Comparison of ENCODE assay signal across 1 cellular context in the genomic region with DNA sequence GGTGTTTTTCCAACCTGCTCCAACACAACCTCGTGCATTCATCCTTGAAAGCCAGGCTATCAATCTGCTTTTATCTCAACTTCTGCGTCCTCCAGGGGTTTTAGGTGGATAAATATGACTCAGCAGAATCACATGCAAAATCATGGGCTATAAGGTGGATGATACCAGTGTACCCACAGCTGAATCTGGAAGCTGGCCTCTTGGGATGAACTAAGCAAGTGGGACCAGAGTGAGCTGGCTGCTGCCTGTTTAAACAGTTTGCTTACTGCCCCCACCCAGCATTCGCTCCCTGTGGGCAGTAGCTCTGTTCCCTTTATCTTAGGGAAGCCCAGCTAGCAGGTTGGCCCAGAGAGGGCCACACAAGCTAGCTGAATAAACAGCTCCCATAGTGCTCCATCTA.
TF ChIP-seq lines count a peak whose summit lies in the region.

No MANE protein-coding gene starts in this region.

TF ChIP-seq in K562, 482 proteins besides CTCF, POLR2A, EP300 and RAD21 (continued from another document):
- TF ChIP-seq, protein P1, sequence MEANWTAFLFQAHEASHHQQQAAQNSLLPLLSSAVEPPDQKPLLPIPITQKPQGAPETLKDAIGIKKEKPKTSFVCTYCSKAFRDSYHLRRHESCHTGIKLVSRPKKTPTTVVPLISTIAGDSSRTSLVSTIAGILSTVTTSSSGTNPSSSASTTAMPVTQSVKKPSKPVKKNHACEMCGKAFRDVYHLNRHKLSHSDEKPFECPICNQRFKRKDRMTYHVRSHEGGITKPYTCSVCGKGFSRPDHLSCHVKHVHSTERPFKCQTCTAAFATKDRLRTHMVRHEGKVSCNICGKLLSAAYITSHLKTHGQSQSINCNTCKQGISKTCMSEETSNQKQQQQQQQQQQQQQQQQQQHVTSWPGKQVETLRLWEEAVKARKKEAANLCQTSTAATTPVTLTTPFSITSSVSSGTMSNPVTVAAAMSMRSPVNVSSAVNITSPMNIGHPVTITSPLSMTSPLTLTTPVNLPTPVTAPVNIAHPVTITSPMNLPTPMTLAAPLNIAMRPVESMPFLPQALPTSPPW (CRISPR knock-in tag; IDR thresholded peaks at IDR 0.05): 0 out of 2 replicates have a peak, but pooled peaks have one; percentile 13
- TF ChIP-seq MEIS2 (IDR thresholded peaks at IDR 0.05; ENCODE audit: partially characterized antibody): peak; percentile 10
- peak in 1 of 2 experiments; percentile 20; a peak in 1 of 4 replicates for TF ChIP-seq RCOR1 (IDR thresholded peaks at IDR 0.05; ENCODE audit: borderline replicate concordance in 1 of 2, low read depth in 2 of 2, low read length in 2 of 2)
- peak; percentile 81 for TF ChIP-seq NFE2L1 (tag; IDR thresholded peaks at IDR 0.05; ENCODE audit: borderline replicate concordance, low read depth)
- no peak for TF ChIP-seq CREM (IDR thresholded peaks at IDR 0.05; ENCODE audit: low read depth)
- no peak for TF ChIP-seq CBX5 (IDR thresholded peaks at IDR 0.05; ENCODE audit: borderline replicate concordance, low read depth)
- TF ChIP-seq MAFF (IDR thresholded peaks at IDR 0.05; ENCODE audit: low read length): peak; percentile 88
- peak; percentile 94 for TF ChIP-seq ZNF316 (IDR thresholded peaks at IDR 0.05)
- no peak for TF ChIP-seq ZNF384 (IDR thresholded peaks at IDR 0.05; ENCODE audit: low read depth, low read length)
- TF ChIP-seq CTBP1 (IDR thresholded peaks at IDR 0.05; ENCODE audit: borderline replicate concordance): peak; percentile 56; the same call in 1 of the 2 replicates
- TF ChIP-seq C11orf30 (IDR thresholded peaks at IDR 0.05; ENCODE audit: low read depth): peak; percentile 93
- TF ChIP-seq, protein P2, sequence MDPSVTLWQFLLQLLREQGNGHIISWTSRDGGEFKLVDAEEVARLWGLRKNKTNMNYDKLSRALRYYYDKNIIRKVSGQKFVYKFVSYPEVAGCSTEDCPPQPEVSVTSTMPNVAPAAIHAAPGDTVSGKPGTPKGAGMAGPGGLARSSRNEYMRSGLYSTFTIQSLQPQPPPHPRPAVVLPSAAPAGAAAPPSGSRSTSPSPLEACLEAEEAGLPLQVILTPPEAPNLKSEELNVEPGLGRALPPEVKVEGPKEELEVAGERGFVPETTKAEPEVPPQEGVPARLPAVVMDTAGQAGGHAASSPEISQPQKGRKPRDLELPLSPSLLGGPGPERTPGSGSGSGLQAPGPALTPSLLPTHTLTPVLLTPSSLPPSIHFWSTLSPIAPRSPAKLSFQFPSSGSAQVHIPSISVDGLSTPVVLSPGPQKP (CRISPR knock-in tag; IDR thresholded peaks at IDR 0.05): no peak
- peak; percentile 45 for TF ChIP-seq CBFA2T3 (IDR thresholded peaks at IDR 0.05)
- TF ChIP-seq NFE2 (IDR thresholded peaks at IDR 0.05; ENCODE audit: low read depth): peak; percentile 89
- peak; percentile 80 for TF ChIP-seq MAFK (IDR thresholded peaks at IDR 0.05; ENCODE audit: low read length)
